In genomic region chr5:5705010-5705409, GRCh38 we compare ENCODE assay signal across 29 cellular contexts.
DNase-seq lines count a peak whose midpoint lies in the region; ATAC-seq and TF ChIP-seq lines count a peak whose summit lies in the region.
"Had no signal": no experiment of that assay in that cellular context is flagged by ENCODE, and none has a peak within 500 bp of the region (broad histone marks: within the 10 kb centered on the region; RNA-seq: fewer than 3 reads in every experiment).

No MANE protein-coding gene starts in this region.

- H3K4me1 Mint-ChIP-seq in WTC11, result peaks cover 15% of the 10 kb centered on the region
- H3K4me1 Mint-ChIP-seq: activated CD4-positive, alpha-beta T cell treated with anti-CD3 and anti-CD28 coated beads for 36 hours; central memory CD8-positive, alpha-beta T cell; nephron; T-helper 17 cell had no signal

- H3K27ac ChIP-seq in mesodermal cell (ENCODE audit: low read depth, low read length, severe bottlenecking), result peak overlapping the region; percentile 3
- H3K27ac ChIP-seq: pancreas, tibial nerve had no signal

- H3K27me3 Mint-ChIP-seq in WTC11 (ENCODE audit: low read depth), result no peaks in the 10 kb centered on the region
- H3K27me3 Mint-ChIP-seq: dendritic cell treated with granulocyte-macrophage colony-stimulating factor and Interleukin-4, amounts not matched to agents 40 ng/mL and 50 ng/mL, for 4 days had no signal

- CTCF ChIA-PET in WTC11 (lab: Charles Lee), result interaction anchor here (1.7 kb wide), 1 partner anchor 208 kb away, joined by 5 read pairs; no protein-coding TSS in a partner anchor

- no peak for TF ChIP-seq CTCF in WTC11 (IDR thresholded peaks at IDR 0.05)

- WGBS in mesodermal cell (ENCODE audit: insufficient coverage in 2 of 2), 2 experiments, result 83 to 92% methylated on average over 7 to 8 of the region's 9 CpGs

- no peaks in the 10 kb centered on the region for H3K36me3 ChIP-seq in mesodermal cell (ENCODE audit: control insufficient read depth, insufficient read depth, low read length)
- H3K36me3 ChIP-seq: pancreas, tibial nerve had no signal

- peaks cover 5% of the 10 kb centered on the region for H3K4me1 ChIP-seq in mesodermal cell (ENCODE audit: control insufficient read depth, insufficient read depth, low read length, poor library complexity, severe bottlenecking)
- H3K4me1 ChIP-seq: pancreas, tibial nerve had no signal

- DNase-seq in DMS153 treated with DMSO at 0.1 percent for 48 hours (lab: John Stamatoyannopoulos, UW; ENCODE audit: unreplicated experiment) (peak; percentile 30), NCI-H69 (lab: John Stamatoyannopoulos, UW) (peak; percentile 38), WTC11 (ENCODE audit: low spot score) (no peak), Kasumi-1 (lab: John Stamatoyannopoulos, UW) (no peak), iPS-NIHi7 (ENCODE audit: extremely low spot score) (no peak)
- DNase-seq in activated CD4-positive, CD25-positive, alpha-beta regulatory T cell treated with anti-CD3 and anti-CD28 coated beads, Interleukin-2, amount 50 U/mL, for 72 hours, result no peak
- DNase-seq: activated CD4-positive, alpha-beta T cell treated with anti-CD3 and anti-CD28 coated beads for 36 hours; activated CD8-positive, alpha-beta memory T cell treated with anti-CD3 and anti-CD28 coated beads for 24 hours; activated gamma-delta T cell; activated naive CD8-positive, alpha-beta T cell treated with anti-CD3 and anti-CD28 coated beads, Interleukin-2, amount 10 ng/mL, durations not matched to agents 7 days and 5 days; CD8-positive, alpha-beta T cell; DMS 273 treated with DMSO at 0.1 percent for 48 hours; H7; mucosa of descending colon; NCI-H1694 treated with DMSO at 0.1 percent for 48 hours; NCI-H2171 treated with DMSO at 0.1 percent for 48 hours; NCI-H524 treated with DMSO at 0.1 percent for 48 hours; pancreas; stimulated activated CD4-positive, alpha-beta T cell treated with anti-CD3 and anti-CD28 coated beads, Interleukin-2, amount 100 ng/mL, for 24 hours; T-helper 17 cell had no signal

- H3K9me3 Mint-ChIP-seq in WTC11, result peaks cover 25% of the 10 kb centered on the region
- H3K9me3 Mint-ChIP-seq: activated naive CD8-positive, alpha-beta T cell treated with anti-CD3 and anti-CD28 coated beads, Interleukin-2, amount 10 ng/mL, durations not matched to agents 7 days and 5 days; CD8-positive, alpha-beta T cell; central memory CD8-positive, alpha-beta T cell; dendritic cell treated with granulocyte-macrophage colony-stimulating factor and Interleukin-4, amounts not matched to agents 40 ng/mL and 50 ng/mL, for 4 days had no signal

- H3K4me3 ChIP-seq in mesodermal cell (ENCODE audit: extremely low read depth, insufficient read depth, low read length, poor library complexity, severe bottlenecking), result no peak overlapping the region
- H3K4me3 ChIP-seq: mucosa of descending colon, pancreas, smooth muscle cell, tibial nerve had no signal

- no peaks in the 10 kb centered on the region for H3K9me3 ChIP-seq in mesodermal cell (ENCODE audit: control insufficient read depth, low read length)
- H3K9me3 ChIP-seq: mucosa of descending colon, pancreas had no signal

- ATAC-seq in WTC11 (no peak), GM18907 (IDR thresholded peaks at IDR 0.05; ENCODE audit: unreplicated experiment) (no peak)
- ATAC-seq: activated CD4-positive, alpha-beta T cell treated with anti-CD3 and anti-CD28 coated beads for 36 hours; CD8-positive, alpha-beta T cell; mucosa of descending colon; pancreas; SK-N-SH treated with all-trans-retinoic acid at 6 μM for 48 hours; T-helper 17 cell had no signal

- peaks cover 15% of the 10 kb centered on the region for H3K36me3 Mint-ChIP-seq in WTC11
- H3K36me3 Mint-ChIP-seq: activated naive CD8-positive, alpha-beta T cell treated with anti-CD3 and anti-CD28 coated beads, Interleukin-2, amount 10 ng/mL, durations not matched to agents 7 days and 5 days; CD8-positive, alpha-beta T cell had no signal

- H3K27ac Mint-ChIP-seq in WTC11, result peak overlapping the region; percentile 77
- H3K27ac Mint-ChIP-seq: activated CD4-positive, alpha-beta T cell treated with anti-CD3 and anti-CD28 coated beads for 36 hours; activated naive CD8-positive, alpha-beta T cell treated with anti-CD3 and anti-CD28 coated beads, Interleukin-2, amount 10 ng/mL, durations not matched to agents 7 days and 5 days; B cell; CD8-positive, alpha-beta T cell; dendritic cell treated with granulocyte-macrophage colony-stimulating factor and Interleukin-4, amounts not matched to agents 40 ng/mL and 50 ng/mL, for 4 days; T-helper 17 cell had no signal

- POLR2A ChIA-PET in WTC11 (lab: Charles Lee), result no interaction called here

- no peak overlapping the region for H3K4me3 Mint-ChIP-seq in WTC11
- H3K4me3 Mint-ChIP-seq: activated CD4-positive, alpha-beta T cell treated with anti-CD3 and anti-CD28 coated beads for 36 hours; activated naive CD8-positive, alpha-beta T cell treated with anti-CD3 and anti-CD28 coated beads, Interleukin-2, amount 10 ng/mL, durations not matched to agents 7 days and 5 days; B cell; CD8-positive, alpha-beta T cell; central memory CD8-positive, alpha-beta T cell; dendritic cell treated with granulocyte-macrophage colony-stimulating factor and Interleukin-4, amounts not matched to agents 40 ng/mL and 50 ng/mL, for 4 days; nephron; T-helper 17 cell had no signal

TF ChIP-seq in WTC11, 78 proteins besides CTCF, POLR2A, EP300 and RAD21 (continues in another document):
- TF ChIP-seq AR (CRISPR knock-in tag; IDR thresholded peaks at IDR 0.05) (no peak), TEAD1 (CRISPR knock-in tag; IDR thresholded peaks at IDR 0.05) (no peak), ATF3 (CRISPR knock-in tag; conservative IDR thresholded peaks at IDR 0.05) (no peak), STAT6 (CRISPR knock-in tag; conservative IDR thresholded peaks at IDR 0.05; ENCODE audit: low read depth) (no peak), NR1H2 (CRISPR knock-in tag; IDR thresholded peaks at IDR 0.05) (no peak)

Comparison
In these comparisons a context has a peak if more than half of its experiments do, and no peak if none do; other contexts are left out.
1. DNase-seq: peak in DMS153 treated with DMSO at 0.1 percent for 48 hours (single experiment) and NCI-H69 (single experiment); none in WTC11 (single experiment), activated CD4-positive, CD25-positive, alpha-beta regulatory T cell treated with anti-CD3 and anti-CD28 coated beads, Interleukin-2, amount 50 U/mL, for 72 hours (single experiment), Kasumi-1 (0 of 2) and iPS-NIHi7 (single experiment).